Comparison of ENCODE assay signal across 2 cellular contexts in genomic region chr1:103721473-103721872, GRCh38. TPM values are rescaled to one million over a fixed set of nuclear protein-coding genes. Genes with fewer than 3 reads are reported as not detected.
"Had no signal": no experiment of that assay in that cellular context is flagged by ENCODE, and none has a peak within 500 bp of the region (broad histone marks: within the 10 kb centered on the region; RNA-seq: fewer than 3 reads in every experiment).

No MANE protein-coding gene starts in this region.

RNA-seq across cellular contexts. Expression of gene AMY1B, which starts 25.5 kb away (rescaled TPM):
- total RNA-seq: G401, GM12878 had no signal

RNA-seq across cellular contexts. Expression of gene AMY1C, which starts 28.2 kb away (rescaled TPM):
- total RNA-seq: G401 had no signal
